Comparison of ENCODE assay signal across 8 cellular contexts in the genomic region with DNA sequence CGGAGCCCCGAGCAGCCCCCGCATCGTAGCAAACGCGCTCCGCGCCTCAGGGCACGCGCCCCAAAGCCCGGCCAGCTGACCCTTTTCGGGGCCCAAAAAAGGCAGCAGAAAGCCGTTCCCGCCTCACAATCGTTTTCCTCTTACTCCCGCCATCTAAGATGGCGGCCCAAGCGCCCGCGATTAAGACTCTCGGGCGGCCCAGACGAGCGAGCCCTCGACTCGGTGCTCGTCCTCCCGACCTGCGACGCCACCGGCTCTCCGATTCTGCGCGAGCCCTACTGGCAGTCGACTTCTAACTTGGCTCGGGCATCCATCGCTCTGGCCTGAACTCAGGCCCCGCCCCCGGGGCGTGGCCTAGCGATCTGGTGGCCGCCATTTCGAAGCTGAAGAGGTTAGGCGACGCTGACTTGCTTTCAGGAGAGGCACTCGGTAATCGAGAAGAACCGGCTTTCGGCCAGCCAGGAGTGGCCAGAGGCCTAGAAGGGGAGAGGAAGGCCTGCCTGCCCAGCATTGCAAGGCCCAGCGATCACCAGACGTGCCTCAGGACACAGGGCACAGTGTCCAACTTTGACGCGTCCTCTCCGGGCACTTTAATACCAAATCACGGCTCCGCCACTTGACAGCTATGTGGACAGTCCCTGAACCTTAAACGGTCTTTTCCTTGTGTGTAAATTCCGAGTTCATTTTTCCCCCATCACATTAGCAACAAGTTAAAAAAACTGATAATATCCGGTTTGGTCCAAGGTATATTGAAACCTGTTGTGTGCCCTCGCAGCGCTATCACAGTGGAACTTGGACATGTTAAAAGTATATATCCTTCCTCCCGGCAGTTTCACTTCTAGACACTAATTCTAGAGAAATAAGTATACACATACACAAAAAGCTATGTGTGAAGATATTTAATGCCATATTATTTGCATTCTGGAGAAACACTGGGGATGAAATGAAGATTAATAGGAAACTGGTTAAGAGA. TPM values are rescaled to one million over a fixed set of nuclear protein-coding genes. Genes with fewer than 3 reads are reported as not detected.
DNase-seq lines count a peak whose midpoint lies in the region; ATAC-seq and TF ChIP-seq lines count a peak whose summit lies in the region.

RAF1 (minus strand) TSS at position 182 of the 973 bp plus-strand sequence. CDS start 45,396 bp downstream, outside the sequence.

- peak within 1 kb of the TSS; percentile 81; the same call in 1 of the 2 replicates for H2BK15ac ChIP-seq in H9 (ENCODE audit: low read depth, low read length)

- peak within 1 kb of the TSS; percentile 85 for H2BK5ac ChIP-seq in H9 (ENCODE audit: insufficient read length, low read length)

- peak within 1 kb of the TSS; percentile 86 for H2BK120ac ChIP-seq in H9 (ENCODE audit: low read depth, low read length, poor library complexity, severe bottlenecking)

- H3K4me3 ChIP-seq in MG63 (peak within 1 kb of the TSS; percentile 85), fibroblast of the aortic adventitia (ENCODE audit: low read depth, low read length) (peak within 1 kb of the TSS; percentile 93)

- peak within 1 kb of the TSS; percentile 69 for H2BK12ac ChIP-seq in H9 (ENCODE audit: insufficient read length, low read depth, low read length)

- H3K27ac Mint-ChIP-seq in H9 (peak within 1 kb of the TSS; percentile 97 to 100 (median 98)), nephron progenitor cell (peak within 1 kb of the TSS; percentile 99)
- H3K27ac Mint-ChIP-seq in stimulated activated naive CD8-positive, alpha-beta T cell treated with anti-CD3 and anti-CD28 coated beads, Interleukin-15, amount 100 ng/mL, for 72 hours: peak within 1 kb of the TSS; percentile 100

- peak within 1 kb of the TSS; percentile 99 for H4K91ac ChIP-seq in H9 (ENCODE audit: insufficient read length, low read depth, low read length)

- H3K27ac ChIP-seq in H9 (ENCODE audit: insufficient read length, low read depth, low read length): peak within 1 kb of the TSS; percentile 71

- no peak within 1 kb of the TSS for H2AFZ ChIP-seq in H9 (ENCODE audit: low read length)

- H3K4me1 Mint-ChIP-seq in H9: peaks cover 21 to 30% of the 10 kb centered on the region in 2 experiments
- peaks cover 33% of the 10 kb centered on the region for H3K4me1 Mint-ChIP-seq in nephron progenitor cell
- H3K4me1 Mint-ChIP-seq in stimulated activated naive CD8-positive, alpha-beta T cell treated with anti-CD3 and anti-CD28 coated beads, Interleukin-15, amount 100 ng/mL, for 72 hours: peaks cover 33% of the 10 kb centered on the region

- no peaks in the 10 kb centered on the region for H4K20me1 ChIP-seq in H9 (ENCODE audit: control insufficient read depth, insufficient read depth, insufficient read length)

- peak within 1 kb of the TSS; percentile 92 for H3K4ac ChIP-seq in H9 (ENCODE audit: low read depth, low read length)

- no peaks in the 10 kb centered on the region for H3K9me3 ChIP-seq in H9 (ENCODE audit: control insufficient read depth, low read depth, low read length)
- no peaks in the 10 kb centered on the region for H3K9me3 ChIP-seq in MG63

- no peak within 1 kb of the TSS for H3K56ac ChIP-seq in H9 (ENCODE audit: insufficient read length, low read depth, low read length)

- H3K4me3 Mint-ChIP-seq in H9 (peak within 1 kb of the TSS; percentile 89 to 95), nephron progenitor cell (peak within 1 kb of the TSS; percentile 93)
- peak within 1 kb of the TSS; percentile 86 to 94 for H3K4me3 Mint-ChIP-seq in stimulated activated naive CD8-positive, alpha-beta T cell treated with anti-CD3 and anti-CD28 coated beads, Interleukin-15, amount 100 ng/mL, for 72 hours

- peaks cover 11% of the 10 kb centered on the region for H3K23me2 ChIP-seq in H9 (ENCODE audit: insufficient read length, low read depth, low read length, poor library complexity, severe bottlenecking)

- H3K79me2 ChIP-seq in H9 (ENCODE audit: insufficient read depth, low read length): peaks cover 35% of the 10 kb centered on the region

- H3K18ac ChIP-seq in H9 (ENCODE audit: insufficient read length, low read depth, low read length): peak within 1 kb of the TSS; percentile 99

- H3K36me3 Mint-ChIP-seq in H9 (ENCODE audit: insufficient read depth in 1 of 3, low read depth in 3 of 3) (peaks cover 0 to 8% (median 0%) of the 10 kb centered on the region in 3 experiments; a peak in 2 of 7 replicates), nephron progenitor cell (ENCODE audit: low read depth) (peaks cover 4% of the 10 kb centered on the region)

- H3K4me2 ChIP-seq in H9 (ENCODE audit: insufficient read depth, insufficient read length, low read length): peak within 1 kb of the TSS; percentile 96

- no peak within 1 kb of the TSS for H3T11ph ChIP-seq in H9 (ENCODE audit: low read length)

- TF ChIP-seq CTCF in H9 (conservative IDR thresholded peaks at IDR 0.05) (no peak), fibroblast of the aortic adventitia (IDR thresholded peaks at IDR 0.05; ENCODE audit: insufficient read depth, low read length) (no peak), nephron progenitor cell (IDR thresholded peaks at IDR 0.05) (no peak)

- peak within 1 kb of the TSS; percentile 84 for H4K5ac ChIP-seq in H9 (ENCODE audit: insufficient read length, low read depth, low read length)

- H3K27me3 ChIP-seq in H9 (ENCODE audit: insufficient read depth, low read length) (no peaks in the 10 kb centered on the region), MG63 (no peaks in the 10 kb centered on the region)

- peak; percentile 98 for ATAC-seq in stimulated activated naive CD8-positive, alpha-beta T cell treated with anti-CD3 and anti-CD28 coated beads, Interleukin-15, amount 100 ng/mL, for 72 hours

- H3K9me3 Mint-ChIP-seq in H9 (no peaks in the 10 kb centered on the region), nephron progenitor cell (no peaks in the 10 kb centered on the region)
- H3K9me3 Mint-ChIP-seq in stimulated activated naive CD8-positive, alpha-beta T cell treated with anti-CD3 and anti-CD28 coated beads, Interleukin-15, amount 100 ng/mL, for 72 hours: no peaks in the 10 kb centered on the region

- H3K14ac ChIP-seq in H9 (ENCODE audit: insufficient read depth, low read length): peak within 1 kb of the TSS; percentile 99

- WGBS in H9 (ENCODE audit: extremely low coverage, insufficient read length, low lambda C conversion rate): no CpG with 5 or more reads among the region's 62 CpGs

- H3K9ac ChIP-seq in H9 (ENCODE audit: extremely low read depth, insufficient read length, low read length): peak within 1 kb of the TSS; percentile 98

- H3K79me1 ChIP-seq in H9 (ENCODE audit: insufficient read depth, low read depth, low read length, poor library complexity, severe bottlenecking): no peaks in the 10 kb centered on the region

- no peak within 1 kb of the TSS for H2AK5ac ChIP-seq in H9 (ENCODE audit: insufficient read length, low read length)

- no peaks in the 10 kb centered on the region; the same call in 1 of the 2 replicates for H3K36me3 ChIP-seq in MG63

- H3K4me1 ChIP-seq in H9 (ENCODE audit: insufficient read depth, low read length): no peaks in the 10 kb centered on the region; the same call in 1 of the 2 replicates

- no peak within 1 kb of the TSS for H3K23ac ChIP-seq in H9 (ENCODE audit: insufficient read length, low read depth, low read length)

- DNase-seq in ELR (ENCODE audit: low read depth): peak; percentile 98
- DNase-seq in H9: peak; percentile 99
- peak; percentile 95 for DNase-seq in MG63
- DNase-seq in SHP77 treated with DMSO at 0.1 percent for 48 hours (lab: John Stamatoyannopoulos, UW): peak; percentile 97
- DNase-seq in activated effector memory CD4-positive, alpha-beta T cell treated with anti-CD3 and anti-CD28 coated beads, Interleukin-2, amount 50 U/mL, for 16 hours: peak; percentile 99
- peak; percentile 97 for DNase-seq in fibroblast of the aortic adventitia (ENCODE audit: low read depth)
- peak; percentile 97 for DNase-seq in nephron progenitor cell
- peak; percentile 97 to 98 for DNase-seq in stimulated activated naive CD8-positive, alpha-beta T cell treated with anti-CD3 and anti-CD28 coated beads, Interleukin-15, amount 100 ng/mL, for 72 hours

- H4K8ac ChIP-seq in H9 (replicated peaks; ENCODE audit: insufficient read length, low read depth, low read length): no peak within 1 kb of the TSS

- H3K27me3 Mint-ChIP-seq in H9 (ENCODE audit: low read depth) (no peaks in the 10 kb centered on the region; the same call in 1 of the 2 replicates), nephron progenitor cell (ENCODE audit: low read depth, poor library complexity) (no peaks in the 10 kb centered on the region)
- no peaks in the 10 kb centered on the region for H3K27me3 Mint-ChIP-seq in stimulated activated naive CD8-positive, alpha-beta T cell treated with anti-CD3 and anti-CD28 coated beads, Interleukin-15, amount 100 ng/mL, for 72 hours

- no peak within 1 kb of the TSS for H2BK20ac ChIP-seq in H9 (ENCODE audit: low read depth, low read length, poor library complexity, severe bottlenecking)

RNA-seq across cellular contexts. Expression of gene RAF1, which starts in this region (rescaled TPM):
- 103 and 112 TPM in 2 replicates for total RNA-seq in H9 (2021)
- total RNA-seq in MG63 (2014; rRNA removed; shearing (Covaris generic); ENCODE audit: low replicate concordance): 62.0 and 96.8 TPM in 2 replicates
- total RNA-seq in fibroblast of the aortic adventitia (ENCODE audit: low replicate concordance): 37.5 and 78.0 TPM in 2 replicates

Comparison
In these comparisons a context has a peak if more than half of its experiments do, and no peak if none do; other contexts are left out.
1. Peak in every context shown above with its lines: DNase-seq, ATAC-seq, H3K4me3 ChIP-seq and H3K27ac ChIP-seq.